ENCODE assay signal across 20 cellular contexts in genomic region chr13:44147648-44148047, GRCh38.
"Had no signal": no experiment of that assay in that cellular context is flagged by ENCODE, and none has a peak within 500 bp of the region (broad histone marks: within the 10 kb centered on the region; RNA-seq: fewer than 3 reads in every experiment).

No MANE protein-coding gene starts in this region.

- H3K4me3 Mint-ChIP-seq: nephron; stimulated activated memory B cell treated with anti-CD40 and anti-IgM and Interleukin-4, amounts not matched to agents 10 μg/mL and 1 μg/mL and 100 μg/mL, for 72 hours; stimulated activated naive CD8-positive, alpha-beta T cell treated with anti-CD3 and anti-CD28 coated beads, Interleukin-15, Interleukin-2, amounts not matched to agents 100 ng/mL and 50 ng/mL, for 24 hours had no signal

- H3K9me3 ChIP-seq: heart left ventricle, psoas muscle, right lobe of liver had no signal

- FAIRE-seq: endometrium, frontal cortex, islet of Langerhans had no signal

- H3K27me3 ChIP-seq: heart left ventricle, right lobe of liver had no signal

- H3K27ac ChIP-seq: coronary artery, heart left ventricle, right lobe of liver had no signal

- H3K27ac Mint-ChIP-seq: stimulated activated memory B cell treated with anti-CD40 and anti-IgM and Interleukin-4, amounts not matched to agents 10 μg/mL and 1 μg/mL and 100 μg/mL, for 72 hours; stimulated activated naive CD8-positive, alpha-beta T cell treated with anti-CD3 and anti-CD28 coated beads, Interleukin-15, Interleukin-2, amounts not matched to agents 100 ng/mL and 50 ng/mL, for 24 hours had no signal

- ATAC-seq: esophagus mucosa; heart left ventricle; left lobe of liver; right lobe of liver; stimulated activated memory B cell treated with anti-CD40 and anti-IgM and Interleukin-4, amounts not matched to agents 10 μg/mL and 1 μg/mL and 100 μg/mL, for 72 hours had no signal

- DNase-seq: effector CD8-positive, alpha-beta T cell; heart left ventricle; kidney glomerular epithelial cell; mammary epithelial cell; psoas muscle; retina; right lobe of liver; stimulated activated CD4-positive, alpha-beta T cell treated with anti-CD3 and anti-CD28 coated beads, Interleukin-15, amount 100 ng/mL, for 24 hours; stimulated activated CD4-positive, alpha-beta T cell treated with anti-CD3 and anti-CD28 coated beads, Interleukin-1b, Interleukin-23, amount 100 ng/mL, for 48 hours; stimulated activated CD4-positive, alpha-beta T cell treated with anti-CD3 and anti-CD28 coated beads, Interleukin-4, amount 100 ng/mL, for 24 hours; trophoblast cell had no signal

- H3K36me3 ChIP-seq: heart left ventricle, right lobe of liver had no signal

- H3K9me3 Mint-ChIP-seq: nephron; stimulated activated naive CD8-positive, alpha-beta T cell treated with anti-CD3 and anti-CD28 coated beads, Interleukin-15, Interleukin-2, amounts not matched to agents 100 ng/mL and 50 ng/mL, for 24 hours had no signal

- H3K4me3 ChIP-seq: coronary artery, heart left ventricle, psoas muscle, right lobe of liver had no signal

- H3K36me3 Mint-ChIP-seq: stimulated activated memory B cell treated with anti-CD40 and anti-IgM and Interleukin-4, amounts not matched to agents 10 μg/mL and 1 μg/mL and 100 μg/mL, for 72 hours had no signal
